ENCODE assay signal across 29 cellular contexts in genomic region chr7:68030530-68030929, GRCh38.
"Had no signal": no experiment of that assay in that cellular context is flagged by ENCODE, and none has a peak within 500 bp of the region (broad histone marks: within the 10 kb centered on the region; RNA-seq: fewer than 3 reads in every experiment).

No MANE protein-coding gene starts in this region.

- H3K27me3 ChIP-seq: MG63 had no signal

- H3K9me3 ChIP-seq: MG63 had no signal

- H3K4me3 ChIP-seq: MG63 had no signal

- H3K36me3 ChIP-seq: MG63 had no signal

- DNase-seq: Karpas-422, Kasumi-1, MG63, MM.1S, MV-4-11, NCI-H1048, NCI-H1092, NCI-H1092 treated with DMSO at 0.1 percent for 48 hours, NCI-H1417 treated with DMSO at 0.1 percent for 48 hours, NCI-H1436, NCI-H1436 treated with DMSO at 0.1 percent for 48 hours, NCI-H146, NCI-H1694, NCI-H1694 treated with DMSO at 0.1 percent for 48 hours, NCI-H187, NCI-H1930, NCI-H2029, NCI-H2029 treated with DMSO at 0.1 percent for 48 hours, NCI-H2081, NCI-H2081 treated with DMSO at 0.1 percent for 48 hours, NCI-H2107, NCI-H2171, NCI-H2227 treated with DMSO at 0.1 percent for 48 hours, NCI-H226, NCI-H345, NCI-H446, NCI-H446 treated with DMSO at 0.1 percent for 48 hours, NCI-H510A, NCI-H510A treated with DMSO at 0.1 percent for 48 hours had no signal
